1 cellular context compared by ENCODE assay signal in the genomic region with DNA sequence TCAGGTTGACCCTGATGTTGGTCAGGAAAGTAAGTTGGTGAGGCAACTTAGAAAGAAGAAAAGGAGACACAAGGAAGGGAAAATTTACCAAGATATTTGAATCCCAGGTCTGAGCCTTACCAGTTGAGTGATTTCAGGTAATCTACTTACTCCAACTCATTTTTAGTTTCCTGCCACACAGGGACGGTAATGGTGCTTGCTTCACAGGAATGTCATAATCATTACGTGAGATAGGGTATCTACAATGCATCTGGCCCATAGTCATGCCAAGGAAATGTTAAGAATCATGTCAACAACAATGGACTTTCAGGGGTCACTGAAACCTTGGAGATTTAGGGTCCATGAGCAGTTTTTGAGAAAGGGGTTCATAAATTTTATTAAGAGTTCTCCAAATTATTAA.
TF ChIP-seq lines count a peak whose summit lies in the region.

No MANE protein-coding gene starts in this region.

TF ChIP-seq in Ishikawa, 13 proteins besides CTCF, POLR2A, EP300 and RAD21 (continued from another document):
- TF ChIP-seq, protein P1, sequence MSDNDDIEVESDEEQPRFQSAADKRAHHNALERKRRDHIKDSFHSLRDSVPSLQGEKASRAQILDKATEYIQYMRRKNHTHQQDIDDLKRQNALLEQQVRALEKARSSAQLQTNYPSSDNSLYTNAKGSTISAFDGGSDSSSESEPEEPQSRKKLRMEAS (IDR thresholded peaks at IDR 0.05) = no peak
- TF ChIP-seq ZBTB7A (IDR thresholded peaks at IDR 0.05; ENCODE audit: low read depth) = no peak
- no peak for TF ChIP-seq FOXM1 (IDR thresholded peaks at IDR 0.05; ENCODE audit: borderline replicate concordance, low read depth)
- no peak for TF ChIP-seq TAF1 (IDR thresholded peaks at IDR 0.05; ENCODE audit: low read depth)
- TF ChIP-seq NFIC (IDR thresholded peaks at IDR 0.05) = no peak
- peak; percentile 83 for TF ChIP-seq TEAD4 (IDR thresholded peaks at IDR 0.05)
- TF ChIP-seq TCF12 (IDR thresholded peaks at IDR 0.05; ENCODE audit: low read depth) = no peak
- TF ChIP-seq, protein P2, sequence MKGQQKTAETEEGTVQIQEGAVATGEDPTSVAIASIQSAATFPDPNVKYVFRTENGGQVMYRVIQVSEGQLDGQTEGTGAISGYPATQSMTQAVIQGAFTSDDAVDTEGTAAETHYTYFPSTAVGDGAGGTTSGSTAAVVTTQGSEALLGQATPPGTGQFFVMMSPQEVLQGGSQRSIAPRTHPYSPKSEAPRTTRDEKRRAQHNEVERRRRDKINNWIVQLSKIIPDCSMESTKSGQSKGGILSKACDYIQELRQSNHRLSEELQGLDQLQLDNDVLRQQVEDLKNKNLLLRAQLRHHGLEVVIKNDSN (IDR thresholded peaks at IDR 0.05) = no peak
